ENCODE assay signal across 16 cellular contexts in the genomic region with DNA sequence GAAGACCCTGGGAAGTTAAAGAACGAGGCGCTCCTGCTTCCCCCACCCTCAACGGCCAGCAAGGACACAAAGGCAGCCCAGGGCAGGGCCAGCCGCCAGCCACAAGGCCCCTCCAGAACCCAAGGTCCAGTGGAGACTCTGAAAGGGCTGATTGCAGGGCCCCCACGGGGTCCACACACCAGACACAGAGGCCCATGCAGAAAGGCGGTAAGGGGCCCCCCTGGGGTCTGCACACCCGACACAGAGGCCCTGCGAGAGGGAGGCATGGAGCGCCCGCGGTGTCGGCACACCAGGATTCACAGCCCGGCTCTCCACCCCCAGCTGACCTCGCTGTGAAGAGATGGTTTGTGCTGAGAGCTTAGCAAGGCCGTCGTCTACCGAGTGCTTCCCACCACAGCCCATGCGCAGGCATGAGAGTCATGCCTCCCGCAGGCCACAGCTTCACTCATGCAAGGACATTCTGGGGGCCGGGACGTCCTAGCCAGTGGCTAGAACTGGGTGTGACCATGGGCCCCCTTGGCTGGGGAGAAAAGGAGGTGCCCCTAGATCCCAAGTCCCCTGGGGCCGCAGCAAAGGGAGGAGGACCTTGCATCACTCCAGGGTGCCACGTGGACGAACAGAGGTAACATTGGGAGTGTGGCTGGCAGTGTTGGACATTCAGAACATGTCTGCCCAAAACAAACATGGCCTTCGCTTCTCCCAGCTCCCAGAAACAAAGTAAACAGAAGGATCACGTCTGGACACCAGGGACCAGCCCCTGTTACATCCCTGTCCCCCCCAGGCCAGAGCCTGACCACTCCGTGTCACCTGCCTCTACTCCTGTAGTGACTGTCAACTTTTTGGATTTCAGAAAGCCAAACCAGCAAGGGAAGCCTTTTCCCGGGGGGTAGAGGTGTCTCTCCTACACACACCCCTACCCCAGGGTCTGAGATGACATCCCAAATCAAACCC. TPM values are rescaled to one million over a fixed set of nuclear protein-coding genes. Genes with fewer than 3 reads are reported as not detected.
DNase-seq lines count a peak whose midpoint lies in the region; ATAC-seq, FAIRE-seq and TF ChIP-seq lines count a peak whose summit lies in the region.
"Had no signal": no experiment of that assay in that cellular context is flagged by ENCODE, and none has a peak within 500 bp of the region (broad histone marks: within the 10 kb centered on the region; RNA-seq: fewer than 3 reads in every experiment).

No MANE protein-coding gene starts in this region.

- H3K4me1 ChIP-seq in HepG2 (ENCODE audit: insufficient read depth, low read length): peaks cover 77% of the 10 kb centered on the region
- H3K4me1 ChIP-seq in skeletal muscle satellite cell (ENCODE audit: control insufficient read depth, insufficient read depth, low read length): peaks cover 73% of the 10 kb centered on the region
- peaks cover 64 to 96% (median 91%) of the 10 kb centered on the region in 4 donors for H3K4me1 ChIP-seq in esophagus muscularis mucosa

- CTCF ChIA-PET in HepG2 (lab: Yijun Ruan, JAX; ENCODE audit: low intra/inter-chr PET ratio, low total read pairs): no interaction called here

- TF ChIP-seq EP300 in HepG2 (IDR thresholded peaks at IDR 0.05; ENCODE audit: low read depth in 2 of 2, low read length in 2 of 2) (peak in 1 of 2 experiments; percentile 47; a peak in 2 of 4 replicates), HepG2 (CRISPR knock-in tag; IDR thresholded peaks at IDR 0.05; ENCODE audit: borderline replicate concordance) (no peak), esophagus muscularis mucosa (IDR thresholded peaks at IDR 0.05) (no peak)

- H3K9ac ChIP-seq in HepG2 (ENCODE audit: insufficient read depth, low read depth, low read length): peak overlapping the region; percentile 47
- peak overlapping the region; percentile 39 for H3K9ac ChIP-seq in skeletal muscle satellite cell (ENCODE audit: low read depth, low read length)

- H3K36me3 ChIP-seq in HepG2 (replicated peaks in 1 of 2; ENCODE audit: control insufficient read depth in 1 of 2, insufficient read depth in 2 of 2, low read length in 2 of 2) (peaks cover 3 to 9% of the 10 kb centered on the region in 2 experiments; a peak in 3 of 5 replicates), skeletal muscle satellite cell (ENCODE audit: insufficient read depth, low read length) (peaks cover 4% of the 10 kb centered on the region), esophagus muscularis mucosa (peaks cover 2 to 11% (median 4%) of the 10 kb centered on the region in 4 donors)

- POLR2A ChIA-PET in HepG2 (lab: Yijun Ruan, JAX): interaction anchor here (0.7 to 1.5 kb wide), 3 partner anchors 11 to 78 kb away, joined by 3 to 5 read pairs (median 4); no protein-coding TSS in a partner anchor

- peak overlapping the region in 1 of 3 experiments; percentile 8; a peak in 1 of 6 replicates for H3K4me3 ChIP-seq in HepG2 (replicated peaks in 1 of 3; ENCODE audit: insufficient read depth in 1 of 3, low read depth in 2 of 3, low read length in 3 of 3)
- peak overlapping the region; percentile 16 for H3K4me3 ChIP-seq in skeletal muscle satellite cell (ENCODE audit: low read length)
- H3K4me3 ChIP-seq in esophagus muscularis mucosa: no peak overlapping the region

- TF ChIP-seq POLR2A in GM12892 (IDR thresholded peaks at IDR 0.05; ENCODE audit: low read depth, low read length) (no peak), HepG2 (IDR thresholded peaks at IDR 0.05; ENCODE audit: insufficient read depth in 1 of 2, low read depth in 2 of 2, low read length in 2 of 2) (no peak), esophagus muscularis mucosa (IDR thresholded peaks at IDR 0.05; ENCODE audit: low read depth) (no peak)

- intact Hi-C loops in HepG2 (cut with micrococcal nuclease; ENCODE audit: unreplicated experiment): no loop called here
- intact Hi-C loops in esophagus muscularis mucosa (cut with DNase I): no loop called here

- in situ Hi-C loops in HepG2 (cut with HindIII; ENCODE audit: extremely low pct_ligation_motif_present, low pct_unique_long_range_greater_than_20kb): no loop called here

- DNase-seq in GM12892 (ENCODE audit: insufficient read length) (peak; percentile 17), HepG2 (ENCODE audit: low spot score) (peak; percentile 77), HCEC 1CT (no peak), NCI-H1436 treated with DMSO at 0.1 percent for 48 hours (lab: John Stamatoyannopoulos, UW) (no peak), esophagus muscularis mucosa (ENCODE audit: extremely low spot score) (no peak)
- DNase-seq: activated CD4-positive, alpha-beta memory T cell treated with anti-CD3 and anti-CD28 coated beads, Interleukin-2, amount 10 ng/mL, durations not matched to agents 7 days and 5 days; activated gamma-delta T cell treated with Interleukin-2 at 50 U/mL for 16 hours; CD4-positive, alpha-beta memory T cell; GOT3; NCI-H1694 treated with DMSO at 0.1 percent for 48 hours; NCI-H526 treated with DMSO at 0.1 percent for 48 hours; stimulated activated CD4-positive, alpha-beta T cell treated with anti-CD3 and anti-CD28 coated beads, Interleukin-4, amount 100 ng/mL, for 1 hour; stimulated activated naive CD4-positive, alpha-beta T cell had no signal

- H3K4me2 ChIP-seq in HepG2 (ENCODE audit: low read depth, low read length): peak overlapping the region; percentile 55
- H3K4me2 ChIP-seq in skeletal muscle satellite cell (ENCODE audit: low read length): peak overlapping the region; percentile 80

- no peak for TF ChIP-seq CTCF in VCaP (conservative IDR thresholded peaks at IDR 0.05)
- no peak for TF ChIP-seq CTCF in HepG2 (CRISPR knock-in tag; IDR thresholded peaks at IDR 0.05)
- TF ChIP-seq CTCF in esophagus muscularis mucosa (IDR thresholded peaks at IDR 0.05): no peak

- H3K79me2 ChIP-seq in HepG2 (ENCODE audit: insufficient read depth, low read length): peaks cover 91% of the 10 kb centered on the region

- ATAC-seq in HepG2: peak; percentile 52

- H4K20me1 ChIP-seq in HepG2 (ENCODE audit: insufficient read depth, low read length): peaks cover 16% of the 10 kb centered on the region; the same call in 1 of the 2 replicates

- no peak for TF ChIP-seq RAD21 in HepG2 (CRISPR knock-in tag; IDR thresholded peaks at IDR 0.05)

- H3K27ac ChIP-seq in VCaP (peak overlapping the region; percentile 100), HepG2 (ENCODE audit: extremely low read length, insufficient read depth, low read length) (peak overlapping the region; percentile 75), esophagus muscularis mucosa (replicated peaks in 1 of 4) (no peak overlapping the region)
- H3K27ac ChIP-seq: epithelial cell of prostate had no signal

- BruUV-seq in HepG2 (replicated peaks; lab: Mats Ljungman, UMichigan): no TSS peak

- H3K9me3 ChIP-seq in HepG2 (ENCODE audit: low read length) (no peaks in the 10 kb centered on the region), skeletal muscle satellite cell (replicated peaks; ENCODE audit: low read length) (no peaks in the 10 kb centered on the region), esophagus muscularis mucosa (no peaks in the 10 kb centered on the region)

- H3K27me3 ChIP-seq in HepG2 (ENCODE audit: control insufficient read depth in 1 of 2, insufficient read depth in 2 of 2, low read length in 2 of 2) (no peaks in the 10 kb centered on the region), skeletal muscle satellite cell (ENCODE audit: control insufficient read depth, insufficient read depth, low read length) (no peaks in the 10 kb centered on the region), esophagus muscularis mucosa (no peaks in the 10 kb centered on the region)

- 75% methylated on average over 10 of the region's 28 CpGs for WGBS in HepG2 (ENCODE audit: low lambda C conversion rate)
- WGBS in esophagus muscularis mucosa: 83% methylated on average over 26 of the region's 28 CpGs

- no peak for FAIRE-seq in GM12892 (lab: Jason Lieb, UNC)
- FAIRE-seq in HepG2 (lab: Jason Lieb, UNC): peak; percentile 81

- no peak overlapping the region for H2AFZ ChIP-seq in HepG2 (ENCODE audit: low read length)

RNA-seq across cellular contexts. Expression of a gene that starts 9.8 kb away (rescaled TPM):
- polyA plus RNA-seq in GM12892 (2012; ENCODE audit: missing spikeins): 5.2 TPM
- 5.9 and 11.2 TPM in 2 replicates for total RNA-seq in HepG2 (2016; rRNA removed; fragmentation: Illumina TruSeq; extraction: Trizol)
- 1.2 TPM in 2 replicates for total RNA-seq in HepG2 (2016; cell fraction: cytosol; rRNA removed; fragmentation: Illumina TruSeq; extraction: Trizol; ENCODE audit: low read depth)
- 7.7 and 8.4 TPM in 2 replicates for total RNA-seq in HepG2 (2016; cell fraction: insoluble cytoplasmic fraction; rRNA removed; fragmentation: Illumina TruSeq; extraction: Trizol)
- 4.3 and 4.8 TPM in 2 replicates for total RNA-seq in HepG2 (2016; cell fraction: membrane; rRNA removed; fragmentation: Illumina TruSeq; extraction: Trizol)
- 8.6 and 9.0 TPM in 2 replicates for total RNA-seq in HepG2 (2016; cell fraction: nucleus; rRNA removed; fragmentation: Illumina TruSeq; extraction: Trizol)
- 12.8 and 12.9 TPM in 2 replicates for polyA plus RNA-seq in HepG2 (2011; rRNA removed)
- polyA plus RNA-seq in HepG2 (2011; cell fraction: cytosol; rRNA removed): 7.3 and 8.3 TPM in 2 replicates
- 33.7 and 42.3 TPM in 2 replicates for polyA plus RNA-seq in HepG2 (2011; cell fraction: nucleus; rRNA removed)
- polyA plus RNA-seq in HepG2 (2012): 22.7 and 27.4 TPM in 2 replicates
- 1.8 and 2.3 TPM in 2 replicates for polyA plus RNA-seq in HepG2 (2016; cell fraction: cytosol; fragmentation: Illumina TruSeq; extraction: Trizol; ENCODE audit: low read depth)
- polyA plus RNA-seq in HepG2 (2016; cell fraction: insoluble cytoplasmic fraction; fragmentation: Illumina TruSeq; extraction: Trizol; ENCODE audit: low read depth): 12.6 and 17.1 TPM in 2 replicates
- polyA plus RNA-seq in HepG2 (2016; cell fraction: membrane; fragmentation: Illumina TruSeq; extraction: Trizol; ENCODE audit: low read depth): 4.3 and 4.6 TPM in 2 replicates
- 21.2 and 21.4 TPM in 2 replicates for polyA plus RNA-seq in HepG2 (2016; cell fraction: nucleus; fragmentation: Illumina TruSeq; extraction: Trizol; ENCODE audit: insufficient read depth, low read depth)
- polyA minus RNA-seq in HepG2 (2011; rRNA and poly(A)+ RNA removed; ENCODE audit: low replicate concordance): 15.0 and 25.5 TPM in 2 replicates
- polyA minus RNA-seq in HepG2 (2011; cell fraction: cytosol; rRNA and poly(A)+ RNA removed): 23.5 and 27.0 TPM in 2 replicates
- polyA minus RNA-seq in HepG2 (2011; cell fraction: nucleus; rRNA and poly(A)+ RNA removed): 13.3 and 16.8 TPM in 2 replicates
- total RNA-seq in skeletal muscle satellite cell (2012; rRNA removed): 3.0 and 3.9 TPM in 2 replicates
- total RNA-seq in esophagus muscularis mucosa: 10 to 100 TPM; 30.0 to 38.2 (median 33.3) TPM

RNA-seq across cellular contexts. Expression of a gene that starts 32.7 kb away (rescaled TPM):
- polyA plus RNA-seq in GM12892 (2012; ENCODE audit: missing spikeins): 5.7 TPM
- total RNA-seq in HepG2 (2016; rRNA removed; fragmentation: Illumina TruSeq; extraction: Trizol) (4.9 and 5.0 TPM in 2 replicates), esophagus muscularis mucosa (10 to 100 TPM; 13.4 to 33.4 (median 21.7) TPM)
- total RNA-seq in HepG2 (2016; cell fraction: cytosol; rRNA removed; fragmentation: Illumina TruSeq; extraction: Trizol; ENCODE audit: low read depth): 2.6 and 4.1 TPM in 2 replicates
- total RNA-seq in HepG2 (2016; cell fraction: insoluble cytoplasmic fraction; rRNA removed; fragmentation: Illumina TruSeq; extraction: Trizol): 4.9 and 5.5 TPM in 2 replicates
- 10.3 and 11.9 TPM in 2 replicates for total RNA-seq in HepG2 (2016; cell fraction: membrane; rRNA removed; fragmentation: Illumina TruSeq; extraction: Trizol)
- 3.1 and 4.3 TPM in 2 replicates for total RNA-seq in HepG2 (2016; cell fraction: nucleus; rRNA removed; fragmentation: Illumina TruSeq; extraction: Trizol)
- 3.9 and 5.7 TPM in 2 replicates for polyA plus RNA-seq in HepG2 (2011; rRNA removed)
- 3.3 and 4.0 TPM in 2 replicates for polyA plus RNA-seq in HepG2 (2011; cell fraction: cytosol; rRNA removed)
- polyA plus RNA-seq in HepG2 (2011; cell fraction: nucleus; rRNA removed): 3.3 and 3.7 TPM in 2 replicates
- 2.3 and 2.6 TPM in 2 replicates for polyA plus RNA-seq in HepG2 (2012)
- 4.5 and 6.0 TPM in 2 replicates for polyA plus RNA-seq in HepG2 (2016; cell fraction: cytosol; fragmentation: Illumina TruSeq; extraction: Trizol; ENCODE audit: low read depth)
- 5.4 and 5.8 TPM in 2 replicates for polyA plus RNA-seq in HepG2 (2016; cell fraction: insoluble cytoplasmic fraction; fragmentation: Illumina TruSeq; extraction: Trizol; ENCODE audit: low read depth)
- 8.8 and 10.1 TPM in 2 replicates for polyA plus RNA-seq in HepG2 (2016; cell fraction: membrane; fragmentation: Illumina TruSeq; extraction: Trizol; ENCODE audit: low read depth)
- 4.3 and 5.4 TPM in 2 replicates for polyA plus RNA-seq in HepG2 (2016; cell fraction: nucleus; fragmentation: Illumina TruSeq; extraction: Trizol; ENCODE audit: insufficient read depth, low read depth)
- polyA minus RNA-seq in HepG2 (2011; rRNA and poly(A)+ RNA removed; ENCODE audit: low replicate concordance): 5.6 and 12.7 TPM in 2 replicates
- polyA minus RNA-seq in HepG2 (2011; cell fraction: cytosol; rRNA and poly(A)+ RNA removed): 2.5 and 3.1 TPM in 2 replicates
- polyA minus RNA-seq in HepG2 (2011; cell fraction: nucleus; rRNA and poly(A)+ RNA removed): 1.5 and 2.1 TPM in 2 replicates
- 17.3 and 19.5 TPM in 2 replicates for total RNA-seq in skeletal muscle satellite cell (2012; rRNA removed)

Comparison
In these comparisons a context has a peak if more than half of its experiments do, and no peak if none do; other contexts are left out.
1. DNase-seq: peak in GM12892 (single experiment) and HepG2 (single experiment); none in HCEC 1CT (single experiment), NCI-H1436 treated with DMSO at 0.1 percent for 48 hours (single experiment) and esophagus muscularis mucosa (single experiment).
2. H3K27ac ChIP-seq: peak in VCaP (single experiment) and HepG2 (single experiment); none in esophagus muscularis mucosa (0 of 4).